ENCODE assay signal across 14 cellular contexts in genomic region chr7:47392241-47392759, GRCh38.
A peak's percentile ranks its signal among the peaks of the same experiment; 100 is the strongest.
DNase-seq lines count a peak whose midpoint lies in the region; ATAC-seq and TF ChIP-seq lines count a peak whose summit lies in the region.
"Had no signal": no experiment of that assay in that cellular context is flagged by ENCODE, and none has a peak within 500 bp of the region (broad histone marks: within the 10 kb centered on the region; RNA-seq: fewer than 3 reads in every experiment).

No MANE protein-coding gene starts in this region.

- no TSS peak for BruUV-seq in A673 (replicated peaks; lab: Mats Ljungman, UMichigan)

- peaks cover 0 to 37% (median 23%) of the 10 kb centered on the region in 11 experiments; a peak in 14 of 22 replicates for H3K27me3 ChIP-seq in BLaER1 treated with 17β-estradiol and CSF1 and Interleukin-3, amounts not matched to agents 10 nM and 100 nM
- peaks cover 64% of the 10 kb centered on the region for H3K27me3 ChIP-seq in A673 (replicated peaks; ENCODE audit: insufficient read depth, low read depth, low read length, poor library complexity)
- H3K27me3 ChIP-seq: SJSA1 had no signal

- H3K27ac ChIP-seq in BLaER1 treated with 17β-estradiol and CSF1 and Interleukin-3, amounts not matched to agents 10 nM and 100 nM = no peak overlapping the region
- H3K27ac ChIP-seq in A673 (ENCODE audit: low read depth, low read length, poor library complexity, severe bottlenecking) = no peak overlapping the region
- H3K27ac ChIP-seq: SJSA1 had no signal

- TF ChIP-seq CTCF in A673 (conservative IDR thresholded peaks at IDR 0.05; ENCODE audit: low read depth, low read length) = no peak

- DNase-seq in cerebellar cortex (ENCODE audit: low spot score) (peak; percentile 50), hepatic stellate cell (ENCODE audit: low spot score) (peak; percentile 88), sciatic nerve (ENCODE audit: low spot score) (peak; percentile 87), A673 (ENCODE audit: low spot score) (no peak), erythroblast (lab: John Stamatoyannopoulos, UW) (no peak), NCI-H1092 treated with DMSO at 0.1 percent for 48 hours (lab: John Stamatoyannopoulos, UW) (no peak)
- DNase-seq: activated CD4-positive, alpha-beta T cell treated with anti-CD3 and anti-CD28 coated beads for 48 hours; CD8-positive, alpha-beta T cell; Kasumi-1; NCI-H524 had no signal

- POLR2A ChIA-PET in A673 (lab: Charles Lee; ENCODE audit: low non-redundant PET) = no interaction called here

- H3K4me2 ChIP-seq in BLaER1 treated with 17β-estradiol and CSF1 and Interleukin-3, amounts not matched to agents 10 nM and 100 nM = peak overlapping the region in 10 of 11 experiments; percentile 4 to 73 (median 52); a peak in 18 of 22 replicates

- CTCF ChIA-PET in A673 (lab: Charles Lee) = no interaction called here

- H3K9me3 ChIP-seq in BLaER1 treated with 17β-estradiol and CSF1 and Interleukin-3, amounts not matched to agents 10 nM and 100 nM (replicated peaks in 1 of 11) = peaks cover 0 to 8% (median 0%) of the 10 kb centered on the region in 11 experiments; a peak in 1 of 22 replicates
- H3K9me3 ChIP-seq in A673 (ENCODE audit: low read depth, low read length, poor library complexity, severe bottlenecking) = no peaks in the 10 kb centered on the region
- H3K9me3 ChIP-seq: SJSA1 had no signal

- no peak overlapping the region for H3K4me3 ChIP-seq in BLaER1 treated with 17β-estradiol and CSF1 and Interleukin-3, amounts not matched to agents 10 nM and 100 nM
- no peak overlapping the region for H3K4me3 ChIP-seq in A673 (ENCODE audit: low read depth, low read length, poor library complexity, severe bottlenecking)
- H3K4me3 ChIP-seq: SJSA1 had no signal

- peaks cover 26 to 47% (median 33%) of the 10 kb centered on the region in 10 experiments for H3K4me1 ChIP-seq in BLaER1 treated with 17β-estradiol and CSF1 and Interleukin-3, amounts not matched to agents 10 nM and 100 nM
- no peaks in the 10 kb centered on the region for H3K4me1 ChIP-seq in A673 (ENCODE audit: insufficient read depth, low read length, poor library complexity, severe bottlenecking)
- H3K4me1 ChIP-seq: SJSA1 had no signal

- H3K36me3 ChIP-seq in BLaER1 treated with 17β-estradiol and CSF1 and Interleukin-3, amounts not matched to agents 10 nM and 100 nM = peaks cover 31 to 97% (median 75%) of the 10 kb centered on the region in 11 experiments
- H3K36me3 ChIP-seq in A673 (ENCODE audit: insufficient read depth, low read length, poor library complexity, severe bottlenecking) = no peaks in the 10 kb centered on the region

- peak; percentile 95 for ATAC-seq in sciatic nerve
- no peak for ATAC-seq in GM18519 (IDR thresholded peaks at IDR 0.05; ENCODE audit: low FRiP score, unreplicated experiment)
- ATAC-seq: activated naive CD4-positive, alpha-beta T cell treated with anti-CD3 and anti-CD28 coated beads, Interleukin-2, amount 50 U/mL, for 72 hours; CD8-positive, alpha-beta T cell had no signal

- TF ChIP-seq POLR2A in erythroblast (IDR thresholded peaks at IDR 0.05; ENCODE audit: low read length) = no peak

- peaks cover 21 to 99% (median 28%) of the 10 kb centered on the region in 11 experiments; a peak in 20 of 22 replicates for H4K20me1 ChIP-seq in BLaER1 treated with 17β-estradiol and CSF1 and Interleukin-3, amounts not matched to agents 10 nM and 100 nM

- no peak overlapping the region; a peak in 1 of 22 replicates for H3K9ac ChIP-seq in BLaER1 treated with 17β-estradiol and CSF1 and Interleukin-3, amounts not matched to agents 10 nM and 100 nM

- intact Hi-C loops in sciatic nerve (cut with DNase I) = no loop called here
- intact Hi-C loops in A673 (cut with micrococcal nuclease; ENCODE audit: unreplicated experiment) = no loop called here

Comparison
In these comparisons a context has a peak if more than half of its experiments do, and no peak if none do; other contexts are left out.
1. DNase-seq: peak in cerebellar cortex (single experiment), hepatic stellate cell (single experiment) and sciatic nerve (single experiment); none in A673 (single experiment), erythroblast (0 of 2) and NCI-H1092 treated with DMSO at 0.1 percent for 48 hours (single experiment).